Comparison of ENCODE assay signal across 30 cellular contexts in the genomic region with DNA sequence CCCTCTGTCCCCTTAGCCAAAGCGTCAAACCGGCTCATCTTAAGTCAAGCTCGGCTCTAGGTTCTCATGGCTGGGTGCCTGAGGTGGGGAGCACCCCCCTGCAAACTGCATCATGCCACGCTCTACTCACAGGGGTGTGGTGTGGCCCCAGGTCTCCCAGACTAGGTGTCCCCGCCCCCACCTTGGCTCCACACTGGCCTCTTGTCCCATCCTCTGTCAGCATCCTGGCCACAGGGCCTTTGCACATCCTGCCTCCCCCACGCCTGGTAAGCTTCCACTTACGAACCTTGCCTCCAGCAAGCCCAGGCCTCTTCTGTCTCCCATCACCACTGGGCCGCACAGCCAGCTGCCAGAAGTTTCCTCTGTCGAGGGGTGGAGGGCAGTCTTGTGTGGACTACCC. TPM values are rescaled to one million over a fixed set of nuclear protein-coding genes. Genes with fewer than 3 reads are reported as not detected.
"Had no signal": no experiment of that assay in that cellular context is flagged by ENCODE, and none has a peak within 500 bp of the region (broad histone marks: within the 10 kb centered on the region; RNA-seq: fewer than 3 reads in every experiment).

No MANE protein-coding gene starts in this region.

- H3K4me1 ChIP-seq: foreskin keratinocyte, parathyroid adenoma, sigmoid colon had no signal

- H3K4me1 Mint-ChIP-seq: activated CD4-positive, alpha-beta T cell treated with anti-CD3 and anti-CD28 coated beads, Interleukin-2, amount 10 ng/mL, durations not matched to agents 7 days and 5 days; activated CD8-positive, alpha-beta memory T cell treated with anti-CD3 and anti-CD28 coated beads, Interleukin-2, amount 10 ng/mL, durations not matched to agents 7 days and 5 days; activated naive CD8-positive, alpha-beta T cell treated with anti-CD3 and anti-CD28 coated beads, Interleukin-2, amount 50 U/mL, for 24 hours had no signal

- H3K27me3 ChIP-seq: cardiac muscle cell, vagina had no signal

- H3K4me3 ChIP-seq: cardiac muscle cell, left lung, lung, sigmoid colon, smooth muscle cell, stomach, suprapubic skin, transverse colon, vagina had no signal

- H3K4me2 ChIP-seq: smooth muscle cell had no signal

- H3K27ac ChIP-seq: cardiac muscle cell, foreskin keratinocyte, left lung, parathyroid adenoma, sigmoid colon, stomach, suprapubic skin, transverse colon, vagina had no signal

- H3K9me3 Mint-ChIP-seq: activated CD4-positive, alpha-beta T cell treated with anti-CD3 and anti-CD28 coated beads, Interleukin-2, amount 10 ng/mL, durations not matched to agents 7 days and 5 days; mesothelial cell of epicardium had no signal

- ATAC-seq: activated CD4-positive, CD25-positive, alpha-beta regulatory T cell treated with anti-CD3 and anti-CD28 coated beads, Interleukin-2, amount 50 U/mL, for 24 hours; activated CD8-positive, alpha-beta memory T cell treated with anti-CD3 and anti-CD28 coated beads, Interleukin-2, amount 10 ng/mL, durations not matched to agents 7 days and 5 days; activated CD8-positive, alpha-beta T cell treated with anti-CD3 and anti-CD28 coated beads for 36 hours; activated naive CD8-positive, alpha-beta T cell treated with anti-CD3 and anti-CD28 coated beads, Interleukin-2, amount 50 U/mL, for 24 hours; foreskin keratinocyte; left lung; naive thymus-derived CD8-positive, alpha-beta T cell; stimulated activated memory B cell treated with anti-CD40 and anti-IgM and Interleukin-4, amounts not matched to agents 10 μg/mL and 1 μg/mL and 100 μg/mL, for 72 hours had no signal

- H3K9me3 ChIP-seq: left lung, sigmoid colon, stomach, suprapubic skin, transverse colon, vagina had no signal

- H3K9ac ChIP-seq: parathyroid adenoma had no signal

- H3K36me3 Mint-ChIP-seq: activated CD8-positive, alpha-beta memory T cell treated with anti-CD3 and anti-CD28 coated beads, Interleukin-2, amount 10 ng/mL, durations not matched to agents 7 days and 5 days; mesothelial cell of epicardium; naive thymus-derived CD8-positive, alpha-beta T cell; stimulated activated memory B cell treated with anti-CD40 and anti-IgM and Interleukin-4, amounts not matched to agents 10 μg/mL and 1 μg/mL and 100 μg/mL, for 72 hours had no signal

- DNase-seq: activated CD4-positive, alpha-beta T cell treated with anti-CD3 and anti-CD28 coated beads, Interleukin-2, amount 10 ng/mL, durations not matched to agents 7 days and 5 days; activated CD8-positive, alpha-beta memory T cell treated with anti-CD3 and anti-CD28 coated beads, Interleukin-2, amount 10 ng/mL, durations not matched to agents 7 days and 5 days; activated CD8-positive, alpha-beta T cell treated with anti-CD3 and anti-CD28 coated beads for 36 hours; activated gamma-delta T cell; activated naive CD4-positive, alpha-beta T cell treated with anti-CD3 and anti-CD28 coated beads, Interleukin-2, amount 50 U/mL, for 16 hours; activated naive CD8-positive, alpha-beta T cell treated with anti-CD3 and anti-CD28 coated beads, Interleukin-2, amount 50 U/mL, for 24 hours; activated T-cell treated with anti-CD3 and anti-CD28 coated beads for 4 hours; cortex of kidney; foreskin keratinocyte; left lung; naive thymus-derived CD8-positive, alpha-beta T cell; nucleus accumbens; sigmoid colon; stimulated activated CD4-positive, alpha-beta T cell treated with anti-CD3 and anti-CD28 coated beads, Interleukin-15, amount 100 ng/mL, for 24 hours; stomach; transverse colon had no signal

- H2AFZ ChIP-seq: parathyroid adenoma had no signal

- H3K4me3 Mint-ChIP-seq: activated CD4-positive, alpha-beta T cell treated with anti-CD3 and anti-CD28 coated beads, Interleukin-2, amount 10 ng/mL, durations not matched to agents 7 days and 5 days; activated CD8-positive, alpha-beta memory T cell treated with anti-CD3 and anti-CD28 coated beads, Interleukin-2, amount 10 ng/mL, durations not matched to agents 7 days and 5 days; activated CD8-positive, alpha-beta T cell treated with anti-CD3 and anti-CD28 coated beads for 36 hours; activated naive CD8-positive, alpha-beta T cell treated with anti-CD3 and anti-CD28 coated beads, Interleukin-2, amount 50 U/mL, for 24 hours; mesothelial cell of epicardium; naive thymus-derived CD8-positive, alpha-beta T cell; stimulated activated memory B cell treated with anti-CD40 and anti-IgM and Interleukin-4, amounts not matched to agents 10 μg/mL and 1 μg/mL and 100 μg/mL, for 72 hours had no signal

- H3K36me3 ChIP-seq: cardiac muscle cell, left lung, sigmoid colon, stomach, suprapubic skin, transverse colon, vagina had no signal

- H3K27ac Mint-ChIP-seq: activated CD8-positive, alpha-beta memory T cell treated with anti-CD3 and anti-CD28 coated beads, Interleukin-2, amount 10 ng/mL, durations not matched to agents 7 days and 5 days; activated CD8-positive, alpha-beta T cell treated with anti-CD3 and anti-CD28 coated beads for 36 hours; activated naive CD8-positive, alpha-beta T cell treated with anti-CD3 and anti-CD28 coated beads, Interleukin-2, amount 50 U/mL, for 24 hours; stimulated activated memory B cell treated with anti-CD40 and anti-IgM and Interleukin-4, amounts not matched to agents 10 μg/mL and 1 μg/mL and 100 μg/mL, for 72 hours had no signal

RNA-seq across cellular contexts. Expression of gene GRIFIN, which starts 20.2 kb away (rescaled TPM):
- total RNA-seq: activated CD4-positive, alpha-beta T cell treated with anti-CD3 and anti-CD28 coated beads, Interleukin-2, amount 10 ng/mL, durations not matched to agents 7 days and 5 days; activated CD8-positive, alpha-beta memory T cell treated with anti-CD3 and anti-CD28 coated beads, Interleukin-2, amount 10 ng/mL, durations not matched to agents 7 days and 5 days; activated CD8-positive, alpha-beta T cell treated with anti-CD3 and anti-CD28 coated beads for 36 hours; cardiac muscle cell; cerebellum; foreskin keratinocyte; glomerular endothelial cell; kidney epithelial cell; left lung; lung; mesothelial cell of epicardium; naive thymus-derived CD8-positive, alpha-beta T cell; sigmoid colon; smooth muscle cell; stomach; suprapubic skin; T-helper 2 cell treated with Interferon-gamma antibody and Interleukin-4, amounts not matched to agents 100 ng/mL and 5 ng/mL, for 36 hours; transverse colon; vagina had no signal
- polyA plus RNA-seq: cardiac muscle cell; esophagus; foreskin keratinocyte; lung; naive thymus-derived CD8-positive, alpha-beta T cell; sigmoid colon; smooth muscle cell; stomach had no signal
